Comparison of ENCODE assay signal across 2 cellular contexts in genomic region chr9:134458111-134458845, GRCh38.
TF ChIP-seq lines count a peak whose summit lies in the region.

No MANE protein-coding gene starts in this region.

TF ChIP-seq in SK-N-SH, 30 proteins besides CTCF, POLR2A, EP300 and RAD21 (continued from another document):
- TF ChIP-seq USF2 (IDR thresholded peaks at IDR 0.05; ENCODE audit: borderline replicate concordance, low read depth, low read length) (no peak), ELF1 (IDR thresholded peaks at IDR 0.05) (no peak), JUND (IDR thresholded peaks at IDR 0.05) (no peak), RCOR1 (IDR thresholded peaks at IDR 0.05; ENCODE audit: low read length) (no peak), NRF1 (IDR thresholded peaks at IDR 0.05; ENCODE audit: low read depth, low read length) (no peak), SMC3 (IDR thresholded peaks at IDR 0.05; ENCODE audit: low read depth, low read length) (no peak), EZH2phosphoT487 (IDR thresholded peaks at IDR 0.05; ENCODE audit: borderline replicate concordance, low read depth) (no peak), RXRA (IDR thresholded peaks at IDR 0.05; ENCODE audit: borderline replicate concordance, low read depth) (no peak), NFIC (IDR thresholded peaks at IDR 0.05; ENCODE audit: borderline replicate concordance) (no peak)
TF ChIP-seq in SK-N-SH: peak in this region for 0.

TF ChIP-seq in SK-N-SH treated with all-trans-retinoic acid at 6 μM for 48 hours, 23 proteins besides CTCF, POLR2A, EP300 and RAD21 (continued from another document):
- TF ChIP-seq TSHZ2 (CRISPR knock-in tag; IDR thresholded peaks at IDR 0.05) (no peak), TOX (CRISPR knock-in tag; IDR thresholded peaks at IDR 0.05; ENCODE audit: borderline replicate concordance) (no peak), SNAI2 (CRISPR knock-in tag; IDR thresholded peaks at IDR 0.05) (no peak)
